9 cellular contexts compared by ENCODE assay signal in genomic region chr19:49767380-49767779, GRCh38. TPM values are rescaled to one million over a fixed set of nuclear protein-coding genes. Genes with fewer than 3 reads are reported as not detected.
DNase-seq lines count a peak whose midpoint lies in the region; ATAC-seq, FAIRE-seq and TF ChIP-seq lines count a peak whose summit lies in the region.
"Had no signal": no experiment of that assay in that cellular context is flagged by ENCODE, and none has a peak within 500 bp of the region (broad histone marks: within the 10 kb centered on the region; RNA-seq: fewer than 3 reads in every experiment).

No MANE protein-coding gene starts in this region.

- H3K9ac ChIP-seq in HUES64 (ENCODE audit: low read depth, low read length): peak overlapping the region; percentile 79

- POLR2A ChIA-PET in AG04449 (lab: Yijun Ruan, JAX): interaction anchor here (0.6 to 1.5 kb wide), 6 partner anchors 10 to 187 kb away, joined by 3 to 6 read pairs (median 4); partner anchors contain the start of gene NOSIP

- ATAC-seq in GM21717 (IDR thresholded peaks at IDR 0.05; ENCODE audit: unreplicated experiment): no peak
- ATAC-seq in HG02571 (IDR thresholded peaks at IDR 0.05; ENCODE audit: unreplicated experiment): no peak

- DNase-seq in AG04449 (ENCODE audit: low read depth, low spot score) (no peak), bronchial epithelial cell (ENCODE audit: low read depth) (peak; percentile 5), kidney glomerular epithelial cell (lab: John Stamatoyannopoulos, UW) (no peak), Kasumi-1 (lab: John Stamatoyannopoulos, UW) (no peak)

- H3K4me1 ChIP-seq in HUES64 (ENCODE audit: insufficient read depth, low read length) (peaks cover 4% of the 10 kb centered on the region; the same call in 1 of the 2 replicates), mononuclear cell (ENCODE audit: insufficient read depth, low read length) (peaks cover 26% of the 10 kb centered on the region)

- peaks cover 2% of the 10 kb centered on the region; the same call in 1 of the 2 replicates for H3K36me3 ChIP-seq in HUES64 (ENCODE audit: insufficient read depth, low read length)
- H3K36me3 ChIP-seq in bronchial epithelial cell (ENCODE audit: control insufficient read depth, insufficient read depth, low read length): peaks cover 3% of the 10 kb centered on the region

- no peak for FAIRE-seq in bronchial epithelial cell (lab: Jason Lieb, UNC)
- FAIRE-seq: islet of Langerhans had no signal

- H3K27ac ChIP-seq in HUES64 (ENCODE audit: low read depth, low read length): peak overlapping the region; percentile 60; the same call in 1 of the 2 replicates

- WGBS in HUES64: 5% methylated on average over 9 of the region's 9 CpGs

- H3K4me3 ChIP-seq in AG04449 (ENCODE audit: low read depth, low read length): peak overlapping the region; percentile 91
- peak overlapping the region; percentile 98 for H3K4me3 ChIP-seq in HUES64 (ENCODE audit: low read length)
- peak overlapping the region; percentile 75 for H3K4me3 ChIP-seq in bronchial epithelial cell (ENCODE audit: low read depth, low read length)
- peak overlapping the region; percentile 75 for H3K4me3 ChIP-seq in mononuclear cell (ENCODE audit: low read length)

- no peak for TF ChIP-seq CTCF in AG04449 (IDR thresholded peaks at IDR 0.05; ENCODE audit: insufficient read depth, low read length, missing control alignments)
- no peak for TF ChIP-seq CTCF in bronchial epithelial cell (IDR thresholded peaks at IDR 0.05; ENCODE audit: insufficient read depth, low read length, severe bottlenecking)

- H3K9me3 ChIP-seq in HUES64 (ENCODE audit: insufficient read depth, low read depth, low read length) (no peaks in the 10 kb centered on the region), mononuclear cell (ENCODE audit: low read depth, low read length) (no peaks in the 10 kb centered on the region)

- H3K27me3 ChIP-seq in HUES64 (ENCODE audit: insufficient read depth, low read length): no peaks in the 10 kb centered on the region
- H3K27me3 ChIP-seq in bronchial epithelial cell (ENCODE audit: control insufficient read depth, insufficient read depth, low read length): no peaks in the 10 kb centered on the region
- H3K27me3 ChIP-seq in mononuclear cell (ENCODE audit: insufficient read depth, low read length): no peaks in the 10 kb centered on the region

- CTCF ChIA-PET in AG04449 (lab: Yijun Ruan, JAX): interaction anchor here (1.1 kb wide), 1 partner anchor 30 kb away, joined by 3 read pairs; no protein-coding TSS in a partner anchor

RNA-seq across cellular contexts. Expression of gene AP2A1, which starts 0.6 kb away (rescaled TPM):
- polyA plus RNA-seq in HUES64 (2013, experiment 1 of 2): 60.2 TPM
- 69.5 TPM for polyA plus RNA-seq in HUES64 (2013, experiment 2 of 2)
- total RNA-seq in bronchial epithelial cell (25.5 and 33.5 TPM in 2 replicates), mononuclear cell (30.2 TPM)

RNA-seq across cellular contexts. Expression of gene TSKS, which starts 4.3 kb away (rescaled TPM):
- polyA plus RNA-seq in HUES64 (2013, experiment 1 of 2): not detected
- 0.13 TPM for polyA plus RNA-seq in HUES64 (2013, experiment 2 of 2)
- total RNA-seq in bronchial epithelial cell (not detected in 2 replicates), mononuclear cell (0.31 TPM)

RNA-seq across cellular contexts. Expression of gene FUZ, which starts 45.7 kb away (rescaled TPM):
- polyA plus RNA-seq in HUES64 (2013, experiment 1 of 2): 21.7 TPM
- 25.1 TPM for polyA plus RNA-seq in HUES64 (2013, experiment 2 of 2)
- total RNA-seq in bronchial epithelial cell (12.1 and 13.2 TPM in 2 replicates), mononuclear cell (4.6 TPM)

RNA-seq across cellular contexts. Expression of gene MED25, which starts 50.7 kb away (rescaled TPM):
- 53.4 TPM for polyA plus RNA-seq in HUES64 (2013, experiment 1 of 2)
- 52.7 TPM for polyA plus RNA-seq in HUES64 (2013, experiment 2 of 2)
- total RNA-seq in bronchial epithelial cell (8.2 and 10.2 TPM in 2 replicates), mononuclear cell (15.1 TPM)
